ENCODE assay signal across 8 cellular contexts in genomic region chr7:123494193-123494796, GRCh38. TPM values are rescaled to one million over a fixed set of nuclear protein-coding genes. Genes with fewer than 3 reads are reported as not detected.
DNase-seq lines count a peak whose midpoint lies in the region; ATAC-seq and TF ChIP-seq lines count a peak whose summit lies in the region.

No MANE protein-coding gene starts in this region.

- no peak overlapping the region for H3K4me3 Mint-ChIP-seq in H9

- no peak overlapping the region for H3K9ac ChIP-seq in H9 (ENCODE audit: extremely low read depth, insufficient read length, low read length)

- peaks cover 0 to 3% of the 10 kb centered on the region in 2 experiments; a peak in 2 of 5 replicates for H3K9me3 Mint-ChIP-seq in H9

- no peaks in the 10 kb centered on the region for H3K36me3 ChIP-seq in sigmoid colon

- no peak overlapping the region for H2BK120ac ChIP-seq in H9 (ENCODE audit: low read depth, low read length, poor library complexity, severe bottlenecking)

- H3K4me1 ChIP-seq in H9 (ENCODE audit: insufficient read depth, low read length) (no peaks in the 10 kb centered on the region), sigmoid colon (no peaks in the 10 kb centered on the region)

- H2BK12ac ChIP-seq in H9 (ENCODE audit: insufficient read length, low read depth, low read length), result no peak overlapping the region

- H3K36me3 Mint-ChIP-seq in H9 (ENCODE audit: insufficient read depth in 1 of 3, low read depth in 3 of 3), result peaks cover 0 to 4% (median 0%) of the 10 kb centered on the region in 3 experiments; a peak in 2 of 7 replicates

- H3K27me3 ChIP-seq in H9 (ENCODE audit: insufficient read depth, low read length) (no peaks in the 10 kb centered on the region), sigmoid colon (no peaks in the 10 kb centered on the region)

- no peak overlapping the region for H3K18ac ChIP-seq in H9 (ENCODE audit: insufficient read length, low read depth, low read length)

- no peak overlapping the region for H2AFZ ChIP-seq in H9 (ENCODE audit: low read length)

- no peak overlapping the region for H3K23ac ChIP-seq in H9 (ENCODE audit: insufficient read length, low read depth, low read length)

- ATAC-seq in GM19463 (IDR thresholded peaks at IDR 0.05; ENCODE audit: unreplicated experiment), result no peak

- no peak overlapping the region for H3K4me3 ChIP-seq in fibroblast of pulmonary artery (replicated peaks; ENCODE audit: low read depth, low read length)
- no peak overlapping the region for H3K4me3 ChIP-seq in sigmoid colon

- H3K4me2 ChIP-seq in H9 (ENCODE audit: insufficient read depth, insufficient read length, low read length), result no peak overlapping the region

- no peaks in the 10 kb centered on the region for H4K20me1 ChIP-seq in H9 (ENCODE audit: control insufficient read depth, insufficient read depth, insufficient read length)

- H4K5ac ChIP-seq in H9 (ENCODE audit: insufficient read length, low read depth, low read length), result no peak overlapping the region

- H4K91ac ChIP-seq in H9 (ENCODE audit: insufficient read length, low read depth, low read length), result no peak overlapping the region

- no peak overlapping the region for H3T11ph ChIP-seq in H9 (ENCODE audit: low read length)

- H3K9me3 ChIP-seq in H9 (ENCODE audit: control insufficient read depth, low read depth, low read length), result no peaks in the 10 kb centered on the region
- no peaks in the 10 kb centered on the region for H3K9me3 ChIP-seq in sigmoid colon

- no peak overlapping the region for H2BK5ac ChIP-seq in H9 (ENCODE audit: insufficient read length, low read length)

- no peak overlapping the region for H2AK5ac ChIP-seq in H9 (ENCODE audit: insufficient read length, low read length)

- no CpG with 5 or more reads among the region's 3 CpGs for WGBS in H9 (ENCODE audit: extremely low coverage, insufficient read length, low lambda C conversion rate)
- WGBS in sigmoid colon, 2 donors, result 6 to 11% methylated on average over 3 of the region's 3 CpGs

- no peak overlapping the region for H2BK15ac ChIP-seq in H9 (ENCODE audit: low read depth, low read length)

- intact Hi-C loops in sigmoid colon (cut with DNase I), result loop anchor here (5.0 to 10.0 kb wide), 3 partner anchors 63 to 373 kb away; partner anchors contain the start of gene NDUFA5

- TF ChIP-seq POLR2A in sigmoid colon (IDR thresholded peaks at IDR 0.05), result no peak

- TF ChIP-seq CTCF in H9 (conservative IDR thresholded peaks at IDR 0.05), result peak; percentile 84
- peak; percentile 94 for TF ChIP-seq CTCF in VCaP (conservative IDR thresholded peaks at IDR 0.05)
- peak; percentile 67 for TF ChIP-seq CTCF in fibroblast of pulmonary artery (IDR thresholded peaks at IDR 0.05; ENCODE audit: low read length, missing control alignments)
- peak in 3 of 4 experiments; percentile 26 to 64 (median 46) for TF ChIP-seq CTCF in sigmoid colon (IDR thresholded peaks at IDR 0.05)

- no peak overlapping the region for H2BK20ac ChIP-seq in H9 (ENCODE audit: low read depth, low read length, poor library complexity, severe bottlenecking)

- no peak overlapping the region for H3K4ac ChIP-seq in H9 (ENCODE audit: low read depth, low read length)

- H3K27ac Mint-ChIP-seq in H9, result no peak overlapping the region

- no peaks in the 10 kb centered on the region for H3K79me1 ChIP-seq in H9 (ENCODE audit: insufficient read depth, low read depth, low read length, poor library complexity, severe bottlenecking)

- peaks cover 12 to 14% of the 10 kb centered on the region in 2 experiments for H3K4me1 Mint-ChIP-seq in H9

- no peaks in the 10 kb centered on the region for H3K27me3 Mint-ChIP-seq in H9 (ENCODE audit: low read depth)

- H3K56ac ChIP-seq in H9 (ENCODE audit: insufficient read length, low read depth, low read length), result no peak overlapping the region

- no peak for TF ChIP-seq EP300 in sigmoid colon (IDR thresholded peaks at IDR 0.05)

- H3K23me2 ChIP-seq in H9 (ENCODE audit: insufficient read length, low read depth, low read length, poor library complexity, severe bottlenecking), result no peaks in the 10 kb centered on the region

- no peaks in the 10 kb centered on the region for H3K79me2 ChIP-seq in H9 (ENCODE audit: insufficient read depth, low read length)

- H3K27ac ChIP-seq in H9 (ENCODE audit: insufficient read length, low read depth, low read length), result no peak overlapping the region
- H3K27ac ChIP-seq in VCaP, result no peak overlapping the region
- H3K27ac ChIP-seq in sigmoid colon, result no peak overlapping the region

- H3K14ac ChIP-seq in H9 (ENCODE audit: insufficient read depth, low read length), result no peak overlapping the region

- DNase-seq in activated T-cell treated with anti-CD3 and anti-CD28 coated beads for 4 hours (peak; percentile 17), H9 (no peak), NCI-H1417 (lab: John Stamatoyannopoulos, UW) (peak; percentile 13 to 78 (median 66)), fibroblast of pulmonary artery (ENCODE audit: low read depth) (peak; percentile 69), sigmoid colon (no peak)
- DNase-seq in activated T-cell treated with anti-CD3 and anti-CD28 coated beads, Interleukin-2, amount 50 U/mL, for 1 hour, result no peak

- H4K8ac ChIP-seq in H9 (replicated peaks; ENCODE audit: insufficient read length, low read depth, low read length), result no peak overlapping the region

RNA-seq across cellular contexts. Expression of gene IQUB, which starts 40.1 kb away (rescaled TPM):
- 0.28 and 0.39 TPM in 2 replicates for total RNA-seq in H9 (2021)
- total RNA-seq in sigmoid colon, result under 1 TPM; 0.27 to 0.83 (median 0.69) TPM
- polyA plus RNA-seq in sigmoid colon, result under 1 TPM in 1 of 3 donors, not detected in 2; 0.10 TPM

Comparison
In these comparisons a context has a peak if more than half of its experiments do, and no peak if none do; other contexts are left out.
1. DNase-seq: peak in activated T-cell treated with anti-CD3 and anti-CD28 coated beads for 4 hours (single experiment), NCI-H1417 (3 of 3) and fibroblast of pulmonary artery (single experiment); none in activated T-cell treated with anti-CD3 and anti-CD28 coated beads, Interleukin-2, amount 50 U/mL, for 1 hour (single experiment), H9 (single experiment) and sigmoid colon (single experiment).
2. Peak in every context shown above with its lines, with median percentiles within 50 percentile points of each other: CTCF ChIP-seq.